ENCODE assay signal across 31 cellular contexts in the genomic region with DNA sequence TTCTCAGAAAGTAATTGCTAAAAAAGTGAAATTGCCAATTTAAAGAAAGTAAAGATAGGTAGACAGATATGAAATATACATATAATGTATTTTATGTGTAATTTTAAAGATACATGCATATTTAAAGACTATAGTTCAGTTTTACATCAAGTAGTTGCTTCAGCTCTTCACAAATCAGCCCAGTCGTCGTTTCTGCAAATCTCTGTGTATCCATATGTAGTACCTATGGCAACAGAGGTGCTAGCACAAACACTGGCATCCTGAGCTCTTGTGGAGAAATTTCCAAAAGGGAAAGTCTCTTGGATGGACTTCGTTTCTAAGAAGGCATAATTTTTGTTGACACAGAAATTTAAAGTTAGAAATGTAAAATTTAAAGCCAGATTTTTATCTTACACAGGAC.
"Had no signal": no experiment of that assay in that cellular context is flagged by ENCODE, and none has a peak within 500 bp of the region (broad histone marks: within the 10 kb centered on the region; RNA-seq: fewer than 3 reads in every experiment).

No MANE protein-coding gene starts in this region.

- H3K27me3 ChIP-seq: body of pancreas, breast epithelium had no signal

- DNase-seq: activated B cell treated with CpG ODN at 0.5 μM for 24 hours; activated CD4-positive, alpha-beta memory T cell treated with anti-CD3 and anti-CD28 coated beads for 36 hours; activated CD4-positive, alpha-beta T cell treated with anti-CD3 and anti-CD28 coated beads for 4 hours; activated CD4-positive, alpha-beta T cell treated with anti-CD3 and anti-CD28 coated beads, Interleukin-2, amount 50 U/mL, for 1 hour; activated CD4-positive, CD25-positive, alpha-beta regulatory T cell treated with anti-CD3 and anti-CD28 coated beads, Interleukin-2, amount 50 U/mL, for 72 hours; activated CD8-positive, alpha-beta memory T cell treated with anti-CD3 and anti-CD28 coated beads, Interleukin-2, amount 50 U/mL, for 4 hours; activated gamma-delta T cell treated with Interleukin-2 at 50 U/mL for 16 hours; activated naive CD4-positive, alpha-beta T cell treated with anti-CD3 and anti-CD28 coated beads for 36 hours; activated T-cell treated with anti-CD3 and anti-CD28 coated beads for 4 hours; activated T-cell treated with anti-CD3 and anti-CD28 coated beads, Interleukin-2, amount 50 U/mL, for 4 hours; adrenal gland; body of pancreas; Karpas-422; NCI-H1105; NCI-H1417 treated with DMSO at 0.1 percent for 48 hours; NCI-H187 treated with DMSO at 0.1 percent for 48 hours; NCI-H2081 treated with DMSO at 0.1 percent for 48 hours; NCI-H2171 treated with DMSO at 0.1 percent for 48 hours; NCI-H2227 treated with DMSO at 0.1 percent for 48 hours; NCI-H446; NCI-H510A treated with DMSO at 0.1 percent for 48 hours; NCI-H526 treated with DMSO at 0.1 percent for 48 hours; Right ventricle myocardium superior; SW 1271; T-helper 1 cell; T-helper 2 cell; T-helper 9 cell had no signal

- H3K4me1 ChIP-seq: adrenal gland, body of pancreas, breast epithelium had no signal

- H3K27ac ChIP-seq: adrenal gland, body of pancreas, breast epithelium, VCaP had no signal

- H3K4me3 Mint-ChIP-seq: activated B cell treated with CpG ODN at 0.5 μM for 24 hours; activated CD4-positive, alpha-beta memory T cell treated with anti-CD3 and anti-CD28 coated beads for 36 hours; activated naive CD4-positive, alpha-beta T cell treated with anti-CD3 and anti-CD28 coated beads for 36 hours; activated T-cell treated with anti-CD3 and anti-CD28 coated beads, Interleukin-2, amount 50 U/mL, for 4 hours; activated T-helper 1 cell treated with anti-CD3 and anti-CD28 coated beads, Interleukin-12 subunit alpha, Interleukin-12 subunit beta, Interleukin-2, Interleukin-4 antibody, amounts not matched to agents 30 ng/mL and 10 ng/mL and 1 ng/mL, durations not matched to agents 14 hours and 24 hours and 36 hours had no signal

- H3K9me3 ChIP-seq: adrenal gland, body of pancreas had no signal

- H3K36me3 ChIP-seq: adrenal gland, breast epithelium had no signal

- H3K27ac Mint-ChIP-seq: activated B cell treated with CpG ODN at 0.5 μM for 24 hours; activated CD4-positive, alpha-beta memory T cell treated with anti-CD3 and anti-CD28 coated beads for 36 hours; activated naive CD4-positive, alpha-beta T cell treated with anti-CD3 and anti-CD28 coated beads for 36 hours; activated naive CD4-positive, alpha-beta T cell treated with anti-CD3 and anti-CD28 coated beads, Interleukin-2, amount 50 U/mL, for 72 hours; activated T-helper 1 cell treated with anti-CD3 and anti-CD28 coated beads, Interleukin-12 subunit alpha, Interleukin-12 subunit beta, Interleukin-2, Interleukin-4 antibody, amounts not matched to agents 30 ng/mL and 10 ng/mL and 1 ng/mL, durations not matched to agents 14 hours and 24 hours and 36 hours had no signal

- H3K4me3 ChIP-seq: adrenal gland, body of pancreas, breast epithelium had no signal

- H3K27me3 Mint-ChIP-seq: activated B cell treated with CpG ODN at 0.5 μM for 24 hours; activated CD4-positive, alpha-beta memory T cell treated with anti-CD3 and anti-CD28 coated beads for 36 hours had no signal

- H3K4me1 Mint-ChIP-seq: activated B cell treated with CpG ODN at 0.5 μM for 24 hours had no signal

- H3K36me3 Mint-ChIP-seq: activated CD4-positive, alpha-beta memory T cell treated with anti-CD3 and anti-CD28 coated beads for 36 hours had no signal

- ATAC-seq: activated naive CD4-positive, alpha-beta T cell treated with anti-CD3 and anti-CD28 coated beads, Interleukin-2, amount 50 U/mL, for 72 hours; activated T-cell treated with anti-CD3 and anti-CD28 coated beads, Interleukin-2, amount 50 U/mL, for 4 hours; body of pancreas had no signal
